Comparison of ENCODE assay signal across 1 cellular context in genomic region chr21:25366116-25366515, GRCh38.
TF ChIP-seq lines count a peak whose summit lies in the region.

No MANE protein-coding gene starts in this region.

TF ChIP-seq in IMR-90, 13 proteins besides CTCF, POLR2A, EP300 and RAD21 (continued from another document):
- TF ChIP-seq CHD1 (IDR thresholded peaks at IDR 0.05; ENCODE audit: low read depth, low read length) (no peak), FOS (IDR thresholded peaks at IDR 0.05; ENCODE audit: low read depth, low read length) (no peak), BHLHE40 (IDR thresholded peaks at IDR 0.05; ENCODE audit: low read depth, low read length) (no peak), MAZ (IDR thresholded peaks at IDR 0.05; ENCODE audit: borderline replicate concordance, low read depth, low read length) (no peak), MXI1 (IDR thresholded peaks at IDR 0.05; ENCODE audit: borderline replicate concordance, low read depth, low read length) (no peak), RCOR1 (IDR thresholded peaks at IDR 0.05; ENCODE audit: insufficient replicate concordance, low read length) (no peak), SMC3 (IDR thresholded peaks at IDR 0.05; ENCODE audit: low read depth, low read length) (no peak)
- TF ChIP-seq, protein P1, sequence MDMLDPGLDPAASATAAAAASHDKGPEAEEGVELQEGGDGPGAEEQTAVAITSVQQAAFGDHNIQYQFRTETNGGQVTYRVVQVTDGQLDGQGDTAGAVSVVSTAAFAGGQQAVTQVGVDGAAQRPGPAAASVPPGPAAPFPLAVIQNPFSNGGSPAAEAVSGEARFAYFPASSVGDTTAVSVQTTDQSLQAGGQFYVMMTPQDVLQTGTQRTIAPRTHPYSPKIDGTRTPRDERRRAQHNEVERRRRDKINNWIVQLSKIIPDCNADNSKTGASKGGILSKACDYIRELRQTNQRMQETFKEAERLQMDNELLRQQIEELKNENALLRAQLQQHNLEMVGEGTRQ (IDR thresholded peaks at IDR 0.05; ENCODE audit: low read depth, low read length) = no peak
- TF ChIP-seq, protein P2, sequence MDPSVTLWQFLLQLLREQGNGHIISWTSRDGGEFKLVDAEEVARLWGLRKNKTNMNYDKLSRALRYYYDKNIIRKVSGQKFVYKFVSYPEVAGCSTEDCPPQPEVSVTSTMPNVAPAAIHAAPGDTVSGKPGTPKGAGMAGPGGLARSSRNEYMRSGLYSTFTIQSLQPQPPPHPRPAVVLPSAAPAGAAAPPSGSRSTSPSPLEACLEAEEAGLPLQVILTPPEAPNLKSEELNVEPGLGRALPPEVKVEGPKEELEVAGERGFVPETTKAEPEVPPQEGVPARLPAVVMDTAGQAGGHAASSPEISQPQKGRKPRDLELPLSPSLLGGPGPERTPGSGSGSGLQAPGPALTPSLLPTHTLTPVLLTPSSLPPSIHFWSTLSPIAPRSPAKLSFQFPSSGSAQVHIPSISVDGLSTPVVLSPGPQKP (IDR thresholded peaks at IDR 0.05; ENCODE audit: borderline replicate concordance, low read depth, low read length) = no peak
